In the genomic region with DNA sequence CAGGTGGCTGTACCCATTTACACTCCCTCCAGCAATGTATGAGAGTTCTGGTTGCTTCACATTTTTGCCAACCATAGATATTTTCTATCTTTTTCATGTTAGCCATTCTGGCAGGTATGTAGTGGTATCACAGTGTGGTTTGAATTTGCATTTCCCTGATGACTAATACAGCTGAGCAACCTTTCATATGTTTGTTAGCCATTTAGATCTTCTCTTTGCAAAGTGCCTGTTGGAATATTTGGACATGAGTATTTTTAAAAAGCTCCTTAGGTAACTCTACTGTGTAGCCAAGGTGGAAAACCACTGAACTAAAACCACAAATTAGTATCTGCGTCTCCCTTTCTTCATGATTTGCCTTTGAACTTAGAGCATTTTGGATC, we compare ENCODE assay signal across 8 cellular contexts. TPM values are rescaled to one million over a fixed set of nuclear protein-coding genes. Genes with fewer than 3 reads are reported as not detected.
DNase-seq lines count a peak whose midpoint lies in the region; ATAC-seq and TF ChIP-seq lines count a peak whose summit lies in the region.

No MANE protein-coding gene starts in this region.

- H3K27me3 Mint-ChIP-seq in activated T-cell treated with anti-CD3 and anti-CD28 coated beads, Interleukin-2, amount 50 U/mL, for 72 hours (ENCODE audit: low read depth): peaks cover 15% of the 10 kb centered on the region
- H3K27me3 Mint-ChIP-seq in MCF 10A (ENCODE audit: insufficient read depth, unreplicated experiment): no peaks in the 10 kb centered on the region

- peak; percentile 56 to 59 for ATAC-seq in activated T-cell treated with anti-CD3 and anti-CD28 coated beads, Interleukin-2, amount 50 U/mL, for 72 hours (replicated peaks in 1 of 2)
- ATAC-seq in HG03520 (IDR thresholded peaks at IDR 0.05; ENCODE audit: unreplicated experiment): peak; percentile 59
- ATAC-seq in stimulated activated naive CD8-positive, alpha-beta T cell treated with anti-CD3 and anti-CD28 coated beads, Interleukin-15, Interleukin-2, amounts not matched to agents 100 U/mL and 50 U/mL, for 24 hours: peak; percentile 74

- TF ChIP-seq CTCF in MCF 10A (IDR thresholded peaks at IDR 0.05; ENCODE audit: unreplicated experiment): no peak

- peak overlapping the region; percentile 77 to 81 for H3K4me3 Mint-ChIP-seq in activated T-cell treated with anti-CD3 and anti-CD28 coated beads, Interleukin-2, amount 50 U/mL, for 72 hours
- H3K4me3 Mint-ChIP-seq in MCF 10A (ENCODE audit: unreplicated experiment): no peak overlapping the region

- peaks cover 0 to 1% of the 10 kb centered on the region in 2 donors for H3K9me3 Mint-ChIP-seq in activated T-cell treated with anti-CD3 and anti-CD28 coated beads, Interleukin-2, amount 50 U/mL, for 72 hours
- no peaks in the 10 kb centered on the region for H3K9me3 Mint-ChIP-seq in MCF 10A (ENCODE audit: unreplicated experiment)

- no TSS peak for BruUV-seq in MCF 10A (replicated peaks; lab: Mats Ljungman, UMichigan)

- DNase-seq in activated T-cell treated with anti-CD3 and anti-CD28 coated beads, Interleukin-2, amount 50 U/mL, for 72 hours: no peak
- DNase-seq in activated T-cell treated with anti-CD3 and anti-CD28 coated beads, Interleukin-2, amount 50 U/mL, for 48 hours: no peak
- DNase-seq in MCF 10A (ENCODE audit: unreplicated experiment) (peak; percentile 66), NCI-H1694 treated with DMSO at 0.1 percent for 48 hours (lab: John Stamatoyannopoulos, UW) (no peak), NCI-H526 treated with DMSO at 0.1 percent for 48 hours (lab: John Stamatoyannopoulos, UW) (no peak)
- DNase-seq in stimulated activated naive CD8-positive, alpha-beta T cell treated with anti-CD3 and anti-CD28 coated beads, Interleukin-15, Interleukin-2, amounts not matched to agents 100 U/mL and 50 U/mL, for 24 hours: no peak
- DNase-seq in stimulated activated CD4-positive, alpha-beta T cell treated with anti-CD3 and anti-CD28 coated beads, Interleukin-2, amount 100 ng/mL, for 48 hours: no peak

- H3K4me1 Mint-ChIP-seq in activated T-cell treated with anti-CD3 and anti-CD28 coated beads, Interleukin-2, amount 50 U/mL, for 72 hours (ENCODE audit: low read depth): peaks cover 92% of the 10 kb centered on the region
- H3K4me1 Mint-ChIP-seq in MCF 10A (ENCODE audit: insufficient read depth, unreplicated experiment): peaks cover 45% of the 10 kb centered on the region

- peaks cover 9 to 20% of the 10 kb centered on the region in 2 donors for H3K36me3 Mint-ChIP-seq in activated T-cell treated with anti-CD3 and anti-CD28 coated beads, Interleukin-2, amount 50 U/mL, for 72 hours (ENCODE audit: insufficient read depth in 2 of 2)
- peaks cover 8% of the 10 kb centered on the region for H3K36me3 Mint-ChIP-seq in MCF 10A (ENCODE audit: insufficient read depth, unreplicated experiment)

- peak overlapping the region; percentile 99 for H3K27ac Mint-ChIP-seq in activated T-cell treated with anti-CD3 and anti-CD28 coated beads, Interleukin-2, amount 50 U/mL, for 72 hours
- H3K27ac Mint-ChIP-seq in MCF 10A (ENCODE audit: low read depth, unreplicated experiment): peak overlapping the region; percentile 60

- CTCF ChIA-PET in MCF 10A (lab: Yijun Ruan, JAX): interaction anchor here (0.7 to 4.2 kb wide), 13 partner anchors 11 to 193 kb away, joined by 3 to 28 read pairs (median 3); a partner anchor contains a TSS

- intact Hi-C loops in MCF 10A (cut with micrococcal nuclease): loop anchor here (1.0 to 2.0 kb wide), 2 partner anchors 38 to 39 kb away; no protein-coding TSS in a partner anchor

- POLR2A ChIA-PET in MCF 10A (lab: Yijun Ruan, JAX): interaction anchor here (0.7 to 4.6 kb wide), 18 partner anchors 8 to 91 kb away, joined by 3 to 36 read pairs (median 6); a partner anchor contains a TSS

RNA-seq across cellular contexts. Expression of a gene that starts 31.9 kb away (rescaled TPM):
- total RNA-seq in activated T-cell treated with anti-CD3 and anti-CD28 coated beads, Interleukin-2, amount 50 U/mL, for 72 hours: 100 to 1,000 TPM; 212 to 226 TPM
- 18.7 and 23.0 TPM in 2 replicates for total RNA-seq in MCF 10A (2022)
